8 cellular contexts compared by ENCODE assay signal in the genomic region with DNA sequence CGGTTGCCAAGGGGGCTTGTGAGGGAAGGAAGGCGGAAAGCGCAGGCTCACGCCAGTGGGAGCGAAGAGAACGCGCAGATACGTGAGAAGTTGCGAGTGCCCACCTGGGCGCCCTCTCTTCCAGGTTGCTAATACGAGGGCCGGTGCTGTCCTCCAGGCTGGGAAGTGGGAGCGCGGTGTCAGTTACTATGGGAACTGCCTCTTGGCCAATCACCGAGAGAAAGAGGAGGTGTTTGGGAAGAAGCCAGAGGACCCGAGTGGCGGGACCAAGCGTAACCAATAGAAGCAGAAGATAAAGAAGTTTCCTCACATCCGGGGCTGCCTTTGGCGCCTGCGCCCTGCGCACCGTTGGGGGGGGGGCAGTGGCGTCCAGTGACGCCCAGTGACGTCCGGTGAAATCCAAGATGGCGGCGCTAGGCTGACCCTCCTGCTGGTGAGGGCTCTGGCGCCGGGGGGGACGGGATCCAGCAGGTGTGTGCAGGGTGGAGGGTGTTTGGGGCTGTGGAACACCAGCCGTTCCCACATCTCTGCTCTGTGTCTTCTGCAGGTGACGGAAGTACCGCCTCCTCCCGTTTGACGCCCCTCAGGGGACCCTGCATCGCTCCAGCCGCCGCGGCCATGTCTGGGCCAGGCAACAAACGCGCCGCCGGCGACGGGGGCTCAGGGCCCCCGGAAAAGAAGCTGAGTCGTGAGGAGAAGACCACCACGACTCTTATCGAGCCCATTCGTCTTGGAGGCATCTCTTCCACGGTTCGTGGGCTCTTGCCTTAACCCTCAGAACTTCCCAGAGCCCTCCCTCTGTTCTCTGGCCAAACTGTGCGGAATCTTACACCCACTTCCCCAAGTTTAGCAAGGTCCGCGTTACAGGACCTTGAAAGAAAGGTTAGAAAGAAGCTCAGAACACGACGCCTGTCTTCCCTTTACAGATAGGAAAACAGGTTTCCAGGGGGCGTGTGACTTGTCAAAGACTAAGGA. TPM values are rescaled to one million over a fixed set of nuclear protein-coding genes. Genes with fewer than 3 reads are reported as not detected.
DNase-seq lines count a peak whose midpoint lies in the region; ATAC-seq lines count a peak whose summit lies in the region.

A gene (minus strand): TSS at position 135 of the 975 bp plus-strand sequence. CDS start 314 bp downstream, outside the sequence.
A gene (plus strand): TSS at position 395 of the 975 bp plus-strand sequence. CDS start 224 bp downstream, at position 619.

- H3K9me3 Mint-ChIP-seq in activated CD4-positive, alpha-beta T cell treated with anti-CD3 and anti-CD28 coated beads, Interleukin-2, amount 10 ng/mL, durations not matched to agents 7 days and 5 days, result no peaks in the 10 kb centered on the region

- peaks cover 28% of the 10 kb centered on the region for H3K36me3 Mint-ChIP-seq in activated CD4-positive, alpha-beta T cell treated with anti-CD3 and anti-CD28 coated beads, Interleukin-2, amount 10 ng/mL, durations not matched to agents 7 days and 5 days (ENCODE audit: low read depth)

- H3K27me3 Mint-ChIP-seq in activated CD4-positive, alpha-beta T cell treated with anti-CD3 and anti-CD28 coated beads, Interleukin-2, amount 10 ng/mL, durations not matched to agents 7 days and 5 days, result no peaks in the 10 kb centered on the region

- CTCF ChIA-PET in activated CD4-positive, alpha-beta T cell treated with anti-CD3 and anti-CD28 coated beads, Interleukin-2, amount 10 ng/mL, durations not matched to agents 7 days and 5 days (lab: Charles Lee), result interaction anchor here (1.4 kb wide), 1 partner anchor 13 kb away, joined by 3 read pairs; a partner anchor contains a TSS

- POLR2A ChIA-PET in activated CD4-positive, alpha-beta T cell treated with anti-CD3 and anti-CD28 coated beads, Interleukin-2, amount 10 ng/mL, durations not matched to agents 7 days and 5 days (lab: Charles Lee), result interaction anchor here (0.7 kb wide), 1 partner anchor 11 kb away, joined by 3 read pairs; no protein-coding TSS in a partner anchor

- DNase-seq in C1 segment of cervical spinal cord (lab: John Stamatoyannopoulos, UW) (peak; percentile 77 to 97 (median 94)), NCI-H526 treated with DMSO at 0.1 percent for 48 hours (lab: John Stamatoyannopoulos, UW) (peak; percentile 96), dedifferentiated amniotic fluid mesenchymal stem cell (ENCODE audit: extremely low spot score) (peak; percentile 97), left kidney (ENCODE audit: low read depth, low spot score) (peak; percentile 99)
- DNase-seq in activated CD4-positive, alpha-beta T cell treated with anti-CD3 and anti-CD28 coated beads, Interleukin-2, amount 10 ng/mL, durations not matched to agents 7 days and 5 days, result peak; percentile 94
- DNase-seq in stimulated activated CD4-positive, alpha-beta T cell treated with anti-CD3 and anti-CD28 coated beads, Interleukin-1b, Interleukin-23, amount 100 ng/mL, for 48 hours, result peak; percentile 92

- ATAC-seq in GM19351 (IDR thresholded peaks at IDR 0.05; ENCODE audit: unreplicated experiment) (peak; percentile 83), HG03520 (IDR thresholded peaks at IDR 0.05; ENCODE audit: unreplicated experiment) (peak; percentile 83)

- peak within 1 kb of the TSS; percentile 93 for H3K27ac Mint-ChIP-seq in activated CD4-positive, alpha-beta T cell treated with anti-CD3 and anti-CD28 coated beads, Interleukin-2, amount 10 ng/mL, durations not matched to agents 7 days and 5 days

- H3K4me1 Mint-ChIP-seq in activated CD4-positive, alpha-beta T cell treated with anti-CD3 and anti-CD28 coated beads, Interleukin-2, amount 10 ng/mL, durations not matched to agents 7 days and 5 days, result peaks cover 32% of the 10 kb centered on the region

- H3K4me3 Mint-ChIP-seq in activated CD4-positive, alpha-beta T cell treated with anti-CD3 and anti-CD28 coated beads, Interleukin-2, amount 10 ng/mL, durations not matched to agents 7 days and 5 days, result peak within 1 kb of the TSS; percentile 98

RNA-seq across cellular contexts. Expression of the first gene that starts in this region (rescaled TPM):
- 1 to 10 TPM; 2.2 to 3.0 TPM for total RNA-seq in activated CD4-positive, alpha-beta T cell treated with anti-CD3 and anti-CD28 coated beads, Interleukin-2, amount 10 ng/mL, durations not matched to agents 7 days and 5 days

RNA-seq across cellular contexts. Expression of the second gene that starts in this region (rescaled TPM):
- total RNA-seq in activated CD4-positive, alpha-beta T cell treated with anti-CD3 and anti-CD28 coated beads, Interleukin-2, amount 10 ng/mL, durations not matched to agents 7 days and 5 days, result 100 to 1,000 TPM in 1 of 2 experiments, 10 to 100 TPM in 1; 81.9 to 101 TPM

Comparison
In these comparisons a context has a peak if more than half of its experiments do, and no peak if none do; other contexts are left out.
1. Peak in every context shown above with its lines: DNase-seq and ATAC-seq.